In the genomic region with DNA sequence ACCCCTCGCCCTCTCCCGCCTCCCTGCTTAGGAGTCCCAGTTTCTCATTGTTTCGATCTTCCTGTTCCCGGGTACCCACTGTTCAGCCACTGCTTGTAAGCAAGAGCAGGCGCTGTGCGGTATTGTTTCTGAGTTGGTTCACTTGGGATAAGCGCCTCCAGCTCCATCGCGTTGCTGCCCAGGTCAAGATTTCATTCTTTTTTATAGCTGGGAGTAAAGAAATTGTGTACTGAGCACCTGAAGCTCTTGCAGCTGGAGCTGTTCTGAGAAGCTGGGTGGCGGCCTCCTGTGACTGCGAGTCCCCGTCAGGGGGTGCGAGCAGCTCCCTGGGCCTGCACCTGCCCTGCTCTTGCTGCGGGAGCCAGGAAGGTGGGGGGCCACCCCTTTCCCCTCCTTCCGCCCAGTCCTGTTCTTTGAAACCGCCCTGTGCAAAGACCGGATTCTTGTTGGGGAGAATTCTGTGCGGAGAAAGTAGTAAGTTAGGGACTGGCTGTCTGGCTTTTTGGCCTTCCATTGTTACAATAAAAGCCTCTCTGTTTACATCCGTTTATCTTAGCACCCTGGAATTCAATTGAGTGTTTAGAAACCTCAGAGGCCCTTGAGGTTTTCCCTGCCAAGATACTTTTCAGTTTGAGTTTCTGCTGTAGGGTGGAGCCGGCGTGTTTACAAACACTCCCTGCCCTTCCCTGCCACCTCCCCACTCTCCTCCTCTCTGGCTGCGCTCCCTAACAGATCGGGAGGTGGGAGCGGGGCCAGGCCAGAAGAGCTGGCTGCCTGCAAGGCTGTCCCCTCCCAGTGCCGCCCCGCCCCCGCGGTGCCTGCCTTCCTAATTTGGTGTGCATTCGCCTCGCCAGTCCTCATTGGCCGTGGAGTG, we compare ENCODE assay signal across 8 cellular contexts. TPM values are rescaled to one million over a fixed set of nuclear protein-coding genes. Genes with fewer than 3 reads are reported as not detected.
A peak's percentile ranks its signal among the peaks of the same experiment; 100 is the strongest.
DNase-seq lines count a peak whose midpoint lies in the region; ATAC-seq and TF ChIP-seq lines count a peak whose summit lies in the region.

No MANE protein-coding gene starts in this region.

- no peaks in the 10 kb centered on the region for H3K9me3 ChIP-seq in Peyer's patch
- H3K9me3 ChIP-seq in neural cell (ENCODE audit: low read length) = no peaks in the 10 kb centered on the region
- no peaks in the 10 kb centered on the region for H3K9me3 ChIP-seq in stomach smooth muscle (ENCODE audit: control insufficient read depth in 2 of 2, low read length in 2 of 2)

- no peak overlapping the region for H2AFZ ChIP-seq in neural cell (ENCODE audit: low read depth, low read length)

- ATAC-seq in GM21529 (IDR thresholded peaks at IDR 0.05; ENCODE audit: unreplicated experiment) = peak; percentile 77

- H3K79me2 ChIP-seq in neural cell (replicated peaks; ENCODE audit: insufficient read depth, low read length) = no peaks in the 10 kb centered on the region

- H3K9me2 ChIP-seq in neural cell (ENCODE audit: insufficient read depth, low read length) = no peaks in the 10 kb centered on the region

- no peaks in the 10 kb centered on the region for H3K27me3 ChIP-seq in Peyer's patch
- H3K27me3 ChIP-seq in neural cell (ENCODE audit: insufficient read depth, low read depth, low read length) = no peaks in the 10 kb centered on the region
- no peaks in the 10 kb centered on the region for H3K27me3 ChIP-seq in stomach smooth muscle (ENCODE audit: control insufficient read depth in 1 of 2, insufficient read depth in 2 of 2, low read length in 2 of 2)

- peak overlapping the region; percentile 77 to 94 (median 88) for H3K27ac ChIP-seq in Peyer's patch
- no peak overlapping the region for H3K27ac ChIP-seq in neural cell (ENCODE audit: low read length)
- H3K27ac ChIP-seq in stomach smooth muscle (ENCODE audit: low read length) = peak overlapping the region; percentile 95

- no peak for TF ChIP-seq RAD21 in neural cell (conservative IDR thresholded peaks at IDR 0.05)

- H3K4me1 ChIP-seq in Peyer's patch (peaks cover 0 to 43% (median 7%) of the 10 kb centered on the region in 4 donors), stomach smooth muscle (ENCODE audit: control insufficient read depth, insufficient read depth, low read length) (peaks cover 38% of the 10 kb centered on the region)

- no peak for TF ChIP-seq EP300 in neural cell (conservative IDR thresholded peaks at IDR 0.05; ENCODE audit: poor library complexity, severe bottlenecking)

- peak in 1 of 2 donors; percentile 27 for TF ChIP-seq POLR2A in Peyer's patch (IDR thresholded peaks at IDR 0.05)

- no peak overlapping the region for H3K4me2 ChIP-seq in neural cell (ENCODE audit: low read length)

- no peaks in the 10 kb centered on the region for H3F3A ChIP-seq in neural cell (ENCODE audit: insufficient read depth, low read length, poor library complexity, severe bottlenecking)

- no peaks in the 10 kb centered on the region for H4K20me1 ChIP-seq in neural cell (ENCODE audit: insufficient read depth)

- DNase-seq in DMS114 treated with DMSO at 0.1 percent for 48 hours (lab: John Stamatoyannopoulos, UW; ENCODE audit: unreplicated experiment) = peak; percentile 32
- peak; percentile 96 for DNase-seq in HuH-7.5 (ENCODE audit: low spot score)
- peak; percentile 87 to 96 (median 95) for DNase-seq in Peyer's patch
- peak; percentile 90 for DNase-seq in activated effector memory CD4-positive, alpha-beta T cell treated with anti-CD3 and anti-CD28 coated beads, Interleukin-2, amount 50 U/mL, for 16 hours
- DNase-seq in fibroblast of villous mesenchyme (ENCODE audit: low read depth) = peak; percentile 100

- no peak for TF ChIP-seq CTCF in Peyer's patch (IDR thresholded peaks at IDR 0.05)
- no peak for TF ChIP-seq CTCF in fibroblast of villous mesenchyme (IDR thresholded peaks at IDR 0.05; ENCODE audit: insufficient read depth, low read depth, low read length)
- no peak for TF ChIP-seq CTCF in neural cell (IDR thresholded peaks at IDR 0.05; ENCODE audit: poor library complexity, severe bottlenecking)

- peak overlapping the region; percentile 20 for H3K9ac ChIP-seq in neural cell (ENCODE audit: low read length)
- H3K9ac ChIP-seq in stomach smooth muscle (ENCODE audit: low read length in 2 of 2) = peak overlapping the region; percentile 55 to 69

- peak overlapping the region; percentile 23 to 42 (median 38) for H3K4me3 ChIP-seq in Peyer's patch
- H3K4me3 ChIP-seq in fibroblast of villous mesenchyme (ENCODE audit: low read depth, low read length) = peak overlapping the region; percentile 41
- peak overlapping the region; percentile 16 for H3K4me3 ChIP-seq in neural cell (ENCODE audit: low read length)
- peak overlapping the region; percentile 42 to 44 for H3K4me3 ChIP-seq in stomach smooth muscle (ENCODE audit: low read length in 2 of 2)

- peaks cover 0 to 27% (median 0%) of the 10 kb centered on the region in 3 donors for H3K36me3 ChIP-seq in Peyer's patch
- no peaks in the 10 kb centered on the region for H3K36me3 ChIP-seq in neural cell (ENCODE audit: insufficient read depth, low read length)
- H3K36me3 ChIP-seq in stomach smooth muscle (ENCODE audit: control insufficient read depth in 2 of 2, insufficient read depth in 2 of 2, low read length in 2 of 2) = peaks cover 16 to 21% of the 10 kb centered on the region in 2 donors

TF ChIP-seq in neural cell, 6 proteins besides CTCF, POLR2A, EP300 and RAD21:
- TF ChIP-seq EZH2 (IDR thresholded peaks at IDR 0.05; ENCODE audit: borderline replicate concordance, insufficient read depth, low read length, poor library complexity, severe bottlenecking) = no peak
- TF ChIP-seq MXI1 (conservative IDR thresholded peaks at IDR 0.05; ENCODE audit: poor library complexity, severe bottlenecking) = no peak

RNA-seq across cellular contexts. Expression of gene AP5Z1, which starts 30.8 kb away (rescaled TPM):
- total RNA-seq in Peyer's patch (10 to 100 TPM; 51.0 to 93.0 (median 69.9) TPM), fibroblast of villous mesenchyme (40.2 and 59.6 TPM in 2 replicates)
- polyA plus RNA-seq in neural cell = 36.9 and 44.4 TPM in 2 replicates
- polyA minus RNA-seq in neural cell = 22.9 and 30.9 TPM in 2 replicates

Comparison
In these comparisons a context has a peak if more than half of its experiments do, and no peak if none do; other contexts are left out.
1. DNase-seq: peak in every context shown above with its lines; median percentile 100 in fibroblast of villous mesenchyme; 96 in HuH-7.5; 95 in Peyer's patch; 90 in activated effector memory CD4-positive, alpha-beta T cell treated with anti-CD3 and anti-CD28 coated beads, Interleukin-2, amount 50 U/mL, for 16 hours; 32 in DMS114 treated with DMSO at 0.1 percent for 48 hours.